Comparison of ENCODE assay signal across 13 cellular contexts in genomic region chr1:226272233-226272902, GRCh38. TPM values are rescaled to one million over a fixed set of nuclear protein-coding genes. Genes with fewer than 3 reads are reported as not detected.
DNase-seq lines count a peak whose midpoint lies in the region; ATAC-seq and TF ChIP-seq lines count a peak whose summit lies in the region.
"Not testable (repeated sequence)": the region's sequence is repeated elsewhere in the genome, so short reads cannot be mapped to it uniquely, and the experiment has no call there.
"Had no signal": no experiment of that assay in that cellular context is flagged by ENCODE, and none has a peak within 500 bp of the region (broad histone marks: within the 10 kb centered on the region; RNA-seq: fewer than 3 reads in every experiment).

No MANE protein-coding gene starts in this region.

- H3K36me3 ChIP-seq in lower lobe of right lung; aorta (ENCODE audit: control insufficient read depth in 1 of 2, insufficient read depth in 2 of 2, low read length in 1 of 2): not testable (repeated sequence)
- H3K36me3 ChIP-seq in neuronal stem cell (replicated peaks in 1 of 2; ENCODE audit: control insufficient read depth in 2 of 2, insufficient read depth in 2 of 2, low read length in 2 of 2): peaks cover 12 to 88% of the 10 kb centered on the region in 2 donors

- in situ Hi-C loops in G401 (cut with HindIII; ENCODE audit: low sequenced_read_pairs): not testable (repeated sequence)

- H4K8ac ChIP-seq in neuronal stem cell (ENCODE audit: low read depth, low read length): not testable (repeated sequence)

- ATAC-seq in Right ventricle myocardium superior (ENCODE audit: poor library complexity) (peak; percentile 64), lower lobe of right lung (peak; percentile 41 to 67), aorta (ENCODE audit: low FRiP score) (peak; percentile 46)

- not testable (repeated sequence) for H3K79me1 ChIP-seq in neuronal stem cell (ENCODE audit: low read depth, low read length)

- peak; percentile 7 for DNase-seq in G401 (ENCODE audit: low spot score)
- DNase-seq in NCI-H1417 (lab: John Stamatoyannopoulos, UW): peak in 2 of 3 experiments; percentile 2 to 56
- peak; percentile 42 for DNase-seq in NCI-H748 (lab: John Stamatoyannopoulos, UW; ENCODE audit: unreplicated experiment)
- peak; percentile 49 for DNase-seq in astrocyte of the hippocampus (ENCODE audit: low read depth, low spot score)
- not testable (repeated sequence) for DNase-seq in Right ventricle myocardium superior; lower lobe of right lung; neuronal stem cell (ENCODE audit: low spot score); aorta

- H3K18ac ChIP-seq in neuronal stem cell (ENCODE audit: low read length): not testable (repeated sequence)

- H3K23ac ChIP-seq in neuronal stem cell (ENCODE audit: low read depth, low read length, poor library complexity): not testable (repeated sequence)

- no CpG with 5 or more reads among the region's 8 CpGs for WGBS in neuronal stem cell (ENCODE audit: extremely low coverage in 2 of 2, insufficient read length in 2 of 2, insufficient replicate concordance in 1 of 2), 2 donors
- 10 to 16% methylated on average over 8 of the region's 8 CpGs for WGBS in aorta, 2 donors

- H3K27me3 ChIP-seq in lower lobe of right lung (ENCODE audit: low read depth); neuronal stem cell (ENCODE audit: control insufficient read depth in 3 of 3, insufficient read depth in 3 of 3, low read depth in 1 of 3, low read length in 3 of 3); aorta (ENCODE audit: control insufficient read depth in 1 of 2, insufficient read depth in 2 of 2, low read length in 1 of 2): not testable (repeated sequence)

- not testable (repeated sequence) for H3K4ac ChIP-seq in neuronal stem cell (ENCODE audit: low read length)

- H2AK5ac ChIP-seq in neuronal stem cell (ENCODE audit: low read depth, low read length): not testable (repeated sequence)

- H2BK15ac ChIP-seq in neuronal stem cell (ENCODE audit: low read length): not testable (repeated sequence)

- H4K91ac ChIP-seq in neuronal stem cell (ENCODE audit: low read depth, low read length, poor library complexity): not testable (repeated sequence)

- not testable (repeated sequence) for TF ChIP-seq CTCF in lower lobe of right lung (IDR thresholded peaks at IDR 0.05)

- H3K14ac ChIP-seq in neuronal stem cell (ENCODE audit: low read length): not testable (repeated sequence)

- H3K27ac ChIP-seq in lower lobe of right lung: not testable (repeated sequence)
- H3K27ac ChIP-seq in neuronal stem cell (replicated peaks; ENCODE audit: low read length): peak overlapping the region; percentile 47
- peak overlapping the region in 1 of 2 donors; percentile 19 for H3K27ac ChIP-seq in aorta (ENCODE audit: low read depth in 1 of 2, low read length in 2 of 2)

- intact Hi-C loops in Right ventricle myocardium superior (cut with DNase I); lower lobe of right lung (cut with DNase I); aorta (cut with DNase I): not testable (repeated sequence)

- not testable (repeated sequence) for H3K9me3 ChIP-seq in lower lobe of right lung; neuronal stem cell (replicated peaks in 1 of 2; ENCODE audit: control insufficient read depth in 2 of 2, insufficient read depth in 1 of 2, low read depth in 1 of 2, low read length in 2 of 2); aorta (ENCODE audit: control insufficient read depth, low read length)

- not testable (repeated sequence) for H3K4me2 ChIP-seq in neuronal stem cell (ENCODE audit: insufficient read depth, low read length, poor library complexity, severe bottlenecking)

- H2AFZ ChIP-seq in neuronal stem cell (ENCODE audit: low read length): not testable (repeated sequence)

- H2BK5ac ChIP-seq in neuronal stem cell (ENCODE audit: low read length): not testable (repeated sequence)

- H2BK12ac ChIP-seq in neuronal stem cell (ENCODE audit: low read length): not testable (repeated sequence)

- H2BK120ac ChIP-seq in neuronal stem cell (ENCODE audit: low read depth, low read length): not testable (repeated sequence)

- not testable (repeated sequence) for H3K4me1 ChIP-seq in lower lobe of right lung; neuronal stem cell (ENCODE audit: control insufficient read depth in 2 of 2, insufficient read depth in 1 of 2, low read depth in 1 of 2, low read length in 2 of 2); aorta (ENCODE audit: control insufficient read depth in 1 of 2, insufficient read depth in 2 of 2, low read length in 2 of 2)

- not testable (repeated sequence) for H3K4me3 ChIP-seq in lower lobe of right lung; neuronal stem cell (ENCODE audit: low read length in 2 of 2); aorta (ENCODE audit: low read length in 2 of 2)

- H3K9ac ChIP-seq in neuronal stem cell (ENCODE audit: low read depth, low read length, poor library complexity): not testable (repeated sequence)

RNA-seq across cellular contexts. Expression of gene LIN9, which starts 36.6 kb away (rescaled TPM):
- total RNA-seq in G401 (2014; rRNA removed; shearing (Covaris generic)): 8.6 and 14.8 TPM in 2 replicates
- total RNA-seq in Right ventricle myocardium superior (21.9 TPM), lower lobe of right lung (3.5 TPM), aorta (1 to 10 TPM; 1.8 to 2.7 TPM)
- 12.2 TPM for polyA plus RNA-seq in neuronal stem cell (2013, experiment 1 of 2)
- 12.3 TPM for polyA plus RNA-seq in neuronal stem cell (2013, experiment 2 of 2)
- polyA plus RNA-seq in aorta: 1 to 10 TPM; 1.7 to 4.1 TPM

RNA-seq across cellular contexts. Expression of gene MIXL1, which starts 48.9 kb away (rescaled TPM):
- not detected in 2 replicates for total RNA-seq in G401 (2014; rRNA removed; shearing (Covaris generic))
- not detected for total RNA-seq in Right ventricle myocardium superior
- total RNA-seq in lower lobe of right lung: 0.38 TPM
- polyA plus RNA-seq in neuronal stem cell (2013, experiment 1 of 2): 0.13 TPM
- polyA plus RNA-seq in neuronal stem cell (2013, experiment 2 of 2): 0.17 TPM
- under 1 TPM; 0.19 to 0.51 TPM for total RNA-seq in aorta
- polyA plus RNA-seq in aorta: not detected
- total RNA-seq: dermis blood vessel endothelial cell; esophagus squamous epithelium; foreskin keratinocyte; sigmoid colon; T-helper 1 cell treated with Interleukin-12 subunit alpha and Interleukin-12 subunit beta and Interleukin-4 antibody, amounts not matched to agents 30 ng/mL and 1 ng/mL, for 36 hours had no signal
